In the genomic region with DNA sequence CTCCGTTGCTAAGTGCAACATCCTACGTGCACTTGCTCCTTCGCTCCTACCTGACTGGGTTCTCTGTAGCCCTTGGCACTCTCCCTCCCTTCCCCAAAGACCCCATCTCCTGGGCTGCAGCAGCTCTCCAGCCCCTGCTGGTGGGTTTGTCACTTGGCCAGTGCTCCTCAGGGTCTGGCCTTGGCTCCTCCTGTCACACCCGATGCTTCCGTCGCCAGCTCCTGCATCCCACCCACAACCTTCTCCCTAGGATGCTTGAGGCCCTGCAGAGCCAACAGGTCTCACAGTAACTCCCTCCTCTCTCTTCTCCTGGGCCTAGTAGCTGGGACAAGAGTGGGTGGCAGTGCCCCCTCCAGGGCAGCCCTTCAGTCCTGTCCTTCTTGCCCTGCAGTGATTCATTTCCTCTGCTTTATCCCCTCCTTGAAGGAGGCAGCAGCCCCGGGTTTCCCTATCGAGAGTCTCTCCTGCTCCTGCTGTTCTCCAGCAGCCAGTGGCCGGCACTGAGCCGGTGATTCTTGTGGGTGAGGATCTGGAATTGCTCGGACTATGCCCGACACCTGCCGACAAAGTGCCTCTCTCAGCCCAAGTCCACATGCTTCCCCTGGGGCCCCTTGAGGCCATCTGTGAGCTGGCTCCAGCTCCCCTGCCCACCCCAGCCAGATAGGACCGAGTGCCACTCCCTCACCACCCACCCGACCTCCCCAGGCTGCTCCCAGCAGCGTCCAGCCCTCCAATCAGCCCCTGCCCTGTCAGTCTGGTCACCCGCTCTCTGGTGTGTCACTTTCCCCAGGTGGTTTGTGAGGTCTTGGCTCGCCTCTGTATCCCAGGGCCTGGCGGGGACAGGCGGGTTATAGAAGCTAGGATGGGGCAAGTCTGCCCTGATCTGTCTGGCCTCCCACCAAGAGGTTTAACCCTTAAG, we compare ENCODE assay signal across 1 cellular context.
TF ChIP-seq lines count a peak whose summit lies in the region.

No MANE protein-coding gene starts in this region.

TF ChIP-seq in GM23338, 12 proteins besides CTCF, POLR2A, EP300 and RAD21 (continued from another document):
- TF ChIP-seq, protein P1, sequence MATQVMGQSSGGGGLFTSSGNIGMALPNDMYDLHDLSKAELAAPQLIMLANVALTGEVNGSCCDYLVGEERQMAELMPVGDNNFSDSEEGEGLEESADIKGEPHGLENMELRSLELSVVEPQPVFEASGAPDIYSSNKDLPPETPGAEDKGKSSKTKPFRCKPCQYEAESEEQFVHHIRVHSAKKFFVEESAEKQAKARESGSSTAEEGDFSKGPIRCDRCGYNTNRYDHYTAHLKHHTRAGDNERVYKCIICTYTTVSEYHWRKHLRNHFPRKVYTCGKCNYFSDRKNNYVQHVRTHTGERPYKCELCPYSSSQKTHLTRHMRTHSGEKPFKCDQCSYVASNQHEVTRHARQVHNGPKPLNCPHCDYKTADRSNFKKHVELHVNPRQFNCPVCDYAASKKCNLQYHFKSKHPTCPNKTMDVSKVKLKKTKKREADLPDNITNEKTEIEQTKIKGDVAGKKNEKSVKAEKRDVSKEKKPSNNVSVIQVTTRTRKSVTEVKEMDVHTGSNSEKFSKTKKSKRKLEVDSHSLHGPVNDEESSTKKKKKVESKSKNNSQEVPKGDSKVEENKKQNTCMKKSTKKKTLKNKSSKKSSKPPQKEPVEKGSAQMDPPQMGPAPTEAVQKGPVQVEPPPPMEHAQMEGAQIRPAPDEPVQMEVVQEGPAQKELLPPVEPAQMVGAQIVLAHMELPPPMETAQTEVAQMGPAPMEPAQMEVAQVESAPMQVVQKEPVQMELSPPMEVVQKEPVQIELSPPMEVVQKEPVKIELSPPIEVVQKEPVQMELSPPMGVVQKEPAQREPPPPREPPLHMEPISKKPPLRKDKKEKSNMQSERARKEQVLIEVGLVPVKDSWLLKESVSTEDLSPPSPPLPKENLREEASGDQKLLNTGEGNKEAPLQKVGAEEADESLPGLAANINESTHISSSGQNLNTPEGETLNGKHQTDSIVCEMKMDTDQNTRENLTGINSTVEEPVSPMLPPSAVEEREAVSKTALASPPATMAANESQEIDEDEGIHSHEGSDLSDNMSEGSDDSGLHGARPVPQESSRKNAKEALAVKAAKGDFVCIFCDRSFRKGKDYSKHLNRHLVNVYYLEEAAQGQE (IDR thresholded peaks at IDR 0.05; ENCODE audit: unreplicated experiment), result no peak
- TF ChIP-seq NANOG (IDR thresholded peaks at IDR 0.05; ENCODE audit: borderline replicate concordance) (no peak), CREB1 (CRISPR knock-in tag; IDR thresholded peaks at IDR 0.05; ENCODE audit: low read depth) (no peak), EZH2phosphoT487 (IDR thresholded peaks at IDR 0.05; ENCODE audit: unreplicated experiment) (no peak), JUNB (IDR thresholded peaks at IDR 0.05; ENCODE audit: unreplicated experiment) (no peak)
